11 cellular contexts compared by ENCODE assay signal in genomic region chr17:68908045-68908444, GRCh38. TPM values are rescaled to one million over a fixed set of nuclear protein-coding genes. Genes with fewer than 3 reads are reported as not detected.
DNase-seq lines count a peak whose midpoint lies in the region; ATAC-seq and TF ChIP-seq lines count a peak whose summit lies in the region.
"Had no signal": no experiment of that assay in that cellular context is flagged by ENCODE, and none has a peak within 500 bp of the region (broad histone marks: within the 10 kb centered on the region; RNA-seq: fewer than 3 reads in every experiment).

No MANE protein-coding gene starts in this region.

- peak overlapping the region; percentile 71 for H3K27ac ChIP-seq in hepatocyte

- no peak for TF ChIP-seq CTCF in hepatocyte (IDR thresholded peaks at IDR 0.05; ENCODE audit: poor library complexity)

- no peak overlapping the region for H2AFZ ChIP-seq in hepatocyte

- H3K4me1 ChIP-seq in hepatocyte (ENCODE audit: insufficient read depth), result peaks cover 7% of the 10 kb centered on the region

- H3K4me3 ChIP-seq in hepatocyte, result no peak overlapping the region

- H3K79me2 ChIP-seq in hepatocyte, result no peaks in the 10 kb centered on the region

- peak; percentile 76 for ATAC-seq in GM18498 (IDR thresholded peaks at IDR 0.05; ENCODE audit: unreplicated experiment)
- ATAC-seq in GM21423 (IDR thresholded peaks at IDR 0.05; ENCODE audit: unreplicated experiment), result peak; percentile 52
- ATAC-seq in HG03432 (IDR thresholded peaks at IDR 0.05; ENCODE audit: unreplicated experiment), result peak; percentile 70
- ATAC-seq in GM21515 (IDR thresholded peaks at IDR 0.05; ENCODE audit: unreplicated experiment), result no peak

- no peaks in the 10 kb centered on the region for H3K9me2 ChIP-seq in hepatocyte (replicated peaks; ENCODE audit: insufficient read depth)

- WGBS in hepatocyte (ENCODE audit: low lambda C conversion rate, missing lambda C conversion rate), result 79% methylated on average over 2 of the region's 2 CpGs

- no peaks in the 10 kb centered on the region for H3K36me3 ChIP-seq in hepatocyte (replicated peaks; ENCODE audit: insufficient read depth, low read depth)

- DNase-seq in hepatocyte (ENCODE audit: low spot score), result no peak
- no peak for DNase-seq in H4 (ENCODE audit: low spot score)
- no peak for DNase-seq in HuH-7.5 (ENCODE audit: low spot score)
- DNase-seq in amygdala (lab: John Stamatoyannopoulos, UW), result no peak
- DNase-seq: activated CD4-positive, alpha-beta memory T cell treated with anti-CD3 and anti-CD28 coated beads for 36 hours; AML-193; NCI-H187 had no signal

- H3K27me3 ChIP-seq in hepatocyte, result no peaks in the 10 kb centered on the region

- H3K4me2 ChIP-seq in hepatocyte, result no peak overlapping the region

- no peaks in the 10 kb centered on the region for H3K9me3 ChIP-seq in hepatocyte (ENCODE audit: low read depth)

- no peaks in the 10 kb centered on the region for H4K20me1 ChIP-seq in hepatocyte (ENCODE audit: insufficient read depth, poor library complexity, severe bottlenecking)

RNA-seq across cellular contexts. Expression of gene ABCA8, which starts 47.1 kb away (rescaled TPM):
- total RNA-seq in hepatocyte, result 3.4 and 6.0 TPM in 2 replicates
- polyA plus RNA-seq in hepatocyte, result 2.1 and 2.4 TPM in 2 replicates
- total RNA-seq in H4 (2014; rRNA removed; shearing (Covaris generic)), result not detected in 2 replicates
- total RNA-seq: activated CD4-positive, alpha-beta memory T cell treated with anti-CD3 and anti-CD28 coated beads for 36 hours had no signal
